ENCODE assay signal across 17 cellular contexts in genomic region chr3:8997151-8997550, GRCh38.
"Had no signal": no experiment of that assay in that cellular context is flagged by ENCODE, and none has a peak within 500 bp of the region (broad histone marks: within the 10 kb centered on the region; RNA-seq: fewer than 3 reads in every experiment).

No MANE protein-coding gene starts in this region.

- H3K36me3 ChIP-seq: cardiac muscle cell, thoracic aorta had no signal

- ATAC-seq: activated T-helper 17 cell treated with anti-CD3 and anti-CD28 coated beads, Interleukin-2, amount 50 U/mL, for 72 hours; naive thymus-derived CD8-positive, alpha-beta T cell had no signal

- H2AFZ ChIP-seq: parathyroid adenoma had no signal

- H3K4me1 ChIP-seq: parathyroid adenoma, uterus had no signal

- H3K9me3 ChIP-seq: thoracic aorta, uterus had no signal

- DNase-seq: activated CD4-positive, alpha-beta T cell treated with anti-CD3 and anti-CD28 coated beads for 1 hour; activated CD4-positive, alpha-beta T cell treated with anti-CD3 and anti-CD28 coated beads, Interleukin-2, amount 50 U/mL, for 4 hours; activated naive CD4-positive, alpha-beta T cell treated with anti-CD3 and anti-CD28 coated beads for 36 hours; activated T-cell treated with anti-CD3 and anti-CD28 coated beads for 4 hours; cortex of kidney; effector memory CD4-positive, alpha-beta T cell; naive thymus-derived CD8-positive, alpha-beta T cell; stimulated activated CD4-positive, alpha-beta T cell treated with anti-CD3 and anti-CD28 coated beads, Interleukin-15, amount 100 ng/mL, for 24 hours; stimulated activated CD4-positive, alpha-beta T cell treated with anti-CD3 and anti-CD28 coated beads, Interleukin-4, amount 100 ng/mL, for 24 hours; T-helper 9 cell had no signal

- H3K4me3 ChIP-seq: cardiac muscle cell, SK-N-MC, skin epidermis, thoracic aorta, uterus had no signal

- H3K27ac ChIP-seq: cardiac muscle cell, parathyroid adenoma, SK-N-MC, thoracic aorta had no signal

- H3K9ac ChIP-seq: parathyroid adenoma had no signal

- H3K27me3 ChIP-seq: cardiac muscle cell, uterus had no signal
